13 cellular contexts compared by ENCODE assay signal in the genomic region with DNA sequence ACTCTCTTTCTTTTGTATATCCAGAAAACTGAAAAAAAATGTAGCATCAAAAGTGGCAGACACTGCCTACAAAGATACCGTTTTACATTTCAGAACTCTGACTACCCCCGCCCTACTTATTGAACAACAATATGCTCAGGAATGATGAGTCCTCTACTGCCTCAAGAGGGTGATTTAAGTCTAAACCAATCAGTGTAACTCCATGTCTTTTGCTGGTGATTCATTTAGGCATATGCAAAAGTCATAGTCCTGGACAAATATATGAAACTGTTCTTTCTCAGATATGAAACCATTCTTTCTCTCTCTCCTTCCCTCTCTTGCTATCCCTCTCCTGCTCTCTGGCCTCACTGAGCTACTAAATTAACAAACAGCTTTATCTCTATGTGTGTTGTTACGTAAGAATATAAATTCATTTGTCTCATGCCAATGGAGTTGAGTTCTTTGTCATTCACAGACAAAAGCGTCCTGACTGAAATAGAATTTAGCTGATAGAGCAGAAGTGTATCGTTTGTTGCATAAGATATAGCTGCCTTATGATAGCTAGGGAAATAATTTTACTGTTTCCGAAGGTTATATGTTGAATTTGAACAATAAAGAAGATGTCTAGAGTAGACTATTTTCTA.
DNase-seq lines count a peak whose midpoint lies in the region; ATAC-seq and TF ChIP-seq lines count a peak whose summit lies in the region.
"Had no signal": no experiment of that assay in that cellular context is flagged by ENCODE, and none has a peak within 500 bp of the region (broad histone marks: within the 10 kb centered on the region; RNA-seq: fewer than 3 reads in every experiment).

No MANE protein-coding gene starts in this region.

- H3K27me3 ChIP-seq in mammary epithelial cell (ENCODE audit: insufficient read depth, low read length) (no peaks in the 10 kb centered on the region), mesenchymal stem cell (ENCODE audit: control insufficient read depth in 1 of 2, insufficient read depth in 1 of 2, low read length in 2 of 2) (no peaks in the 10 kb centered on the region)
- H3K27me3 ChIP-seq: Peyer's patch, vagina had no signal

- intact Hi-C loops in mammary epithelial cell (cut with micrococcal nuclease): loop anchor here (10.0 kb wide), 1 partner anchor 160 kb away; no protein-coding TSS in a partner anchor

- TF ChIP-seq CTCF in mammary epithelial cell (conservative IDR thresholded peaks at IDR 0.05 in 1 of 2, IDR thresholded peaks at IDR 0.05 in 1 of 2; ENCODE audit: extremely low read depth in 1 of 2, insufficient read depth in 1 of 2, low read depth in 1 of 2, low read length in 2 of 2): peak; percentile 13 to 20

- dilution Hi-C loops in mammary epithelial cell (cut with HindIII; ENCODE audit: low sequenced_read_pairs): no loop called here

- DNase-seq in ELR (ENCODE audit: low read depth) (peak; percentile 73), HT1080 (ENCODE audit: low read depth) (peak; percentile 37), mammary epithelial cell (peak; percentile 59), mesenchymal stem cell (peak; percentile 23), NCI-H1694 treated with DMSO at 0.1 percent for 48 hours (lab: John Stamatoyannopoulos, UW) (no peak), DMS53 (lab: John Stamatoyannopoulos, UW) (no peak)
- DNase-seq: activated CD8-positive, alpha-beta memory T cell treated with anti-CD3 and anti-CD28 coated beads, Interleukin-2, amount 50 U/mL, for 4 hours; NCI-H187 treated with DMSO at 0.1 percent for 48 hours; NCI-H526 treated with DMSO at 0.1 percent for 48 hours; Peyer's patch had no signal

- no peaks in the 10 kb centered on the region for H3K36me3 ChIP-seq in mammary epithelial cell (ENCODE audit: insufficient read depth, low read length)
- no peaks in the 10 kb centered on the region for H3K36me3 ChIP-seq in mesenchymal stem cell (ENCODE audit: control insufficient read depth in 1 of 2, insufficient read depth in 2 of 2, low read depth in 1 of 2, low read length in 2 of 2)
- H3K36me3 ChIP-seq: Peyer's patch, vagina had no signal

- in situ Hi-C loops in mammary epithelial cell (cut with MboI; ENCODE audit: low sequenced_read_pairs in 2 of 2): loop anchor here in 1 of 2 donors (25.0 kb wide), 1 partner anchor 353 kb away; no protein-coding TSS in a partner anchor

- H3K4me2 ChIP-seq in mammary epithelial cell (ENCODE audit: insufficient read depth, low read depth, low read length) (peak overlapping the region; percentile 6), mesenchymal stem cell (ENCODE audit: low read length, poor library complexity, severe bottlenecking) (no peak overlapping the region)

- no peak overlapping the region for H4K8ac ChIP-seq in mesenchymal stem cell (ENCODE audit: low read length)

- ATAC-seq in HG03378 (IDR thresholded peaks at IDR 0.05; ENCODE audit: unreplicated experiment): no peak

- no peaks in the 10 kb centered on the region for H3K79me2 ChIP-seq in mammary epithelial cell (ENCODE audit: insufficient read depth, low read length)
- H3K79me2 ChIP-seq: parathyroid adenoma had no signal

- H3K27ac ChIP-seq in mammary epithelial cell (ENCODE audit: insufficient read depth, low read depth, low read length): peak overlapping the region; percentile 84
- no peak overlapping the region for H3K27ac ChIP-seq in mesenchymal stem cell (ENCODE audit: low read length, poor library complexity, severe bottlenecking)
- H3K27ac ChIP-seq: parathyroid adenoma, Peyer's patch, vagina had no signal

- H2AFZ ChIP-seq in mammary epithelial cell (ENCODE audit: low read depth, low read length) (no peak overlapping the region), mesenchymal stem cell (ENCODE audit: low read depth, low read length) (no peak overlapping the region)
- H2AFZ ChIP-seq: parathyroid adenoma had no signal

- CTCF ChIA-PET in mammary epithelial cell (lab: Charles Lee; ENCODE audit: low non-redundant PET): no interaction called here

- no peak overlapping the region for H3K14ac ChIP-seq in mesenchymal stem cell (ENCODE audit: low read length in 2 of 2)

- H3K79me1 ChIP-seq in mesenchymal stem cell (replicated peaks; ENCODE audit: low read length, poor library complexity, severe bottlenecking): no peaks in the 10 kb centered on the region

- H2BK15ac ChIP-seq in mesenchymal stem cell (ENCODE audit: low read depth, poor library complexity, severe bottlenecking): no peak overlapping the region

- no TSS peak for BruUV-seq in mammary epithelial cell (replicated peaks; lab: Mats Ljungman, UMichigan)

- peaks cover 40% of the 10 kb centered on the region for H3K4me1 ChIP-seq in mammary epithelial cell (ENCODE audit: insufficient read depth, low read length)
- no peaks in the 10 kb centered on the region for H3K4me1 ChIP-seq in mesenchymal stem cell (ENCODE audit: control insufficient read depth, insufficient read depth, low read depth, low read length)
- H3K4me1 ChIP-seq: parathyroid adenoma, Peyer's patch, vagina had no signal

- H2AK5ac ChIP-seq in mesenchymal stem cell (ENCODE audit: low read length, severe bottlenecking): no peak overlapping the region

- H3K4me3 ChIP-seq in mammary epithelial cell (replicated peaks in 1 of 3; ENCODE audit: insufficient read depth in 1 of 3, low read depth in 2 of 3, low read length in 3 of 3): no peak overlapping the region
- H3K4me3 ChIP-seq in mesenchymal stem cell (ENCODE audit: insufficient read depth in 1 of 2, low read depth in 1 of 2, low read length in 2 of 2): no peak overlapping the region
- H3K4me3 ChIP-seq: Peyer's patch, vagina had no signal

- 88% methylated on average over 6 of the region's 6 CpGs for WGBS in mammary epithelial cell (ENCODE audit: low coverage, missing lambda C conversion rate)
- 70% methylated on average over 4 of the region's 6 CpGs for WGBS in mesenchymal stem cell

- H3K18ac ChIP-seq in mesenchymal stem cell (ENCODE audit: low read depth in 1 of 2, low read length in 2 of 2): no peak overlapping the region

- no peak overlapping the region for H2BK12ac ChIP-seq in mesenchymal stem cell (ENCODE audit: low read length in 2 of 2)

- H4K20me1 ChIP-seq in mammary epithelial cell (ENCODE audit: insufficient read depth, low read length): no peaks in the 10 kb centered on the region

- H3K23ac ChIP-seq in mesenchymal stem cell (ENCODE audit: low read length in 2 of 2): no peak overlapping the region

- H4K91ac ChIP-seq in mesenchymal stem cell (ENCODE audit: low read length): no peak overlapping the region

- no peak overlapping the region for H3K9ac ChIP-seq in mammary epithelial cell (ENCODE audit: insufficient read depth, low read length)
- H3K9ac ChIP-seq in mesenchymal stem cell (ENCODE audit: low read length): peak overlapping the region; percentile 23
- H3K9ac ChIP-seq: parathyroid adenoma had no signal

- no peak overlapping the region for H3K4ac ChIP-seq in mesenchymal stem cell (ENCODE audit: low read depth in 1 of 2, low read length in 2 of 2)

- H2BK120ac ChIP-seq in mesenchymal stem cell (ENCODE audit: low read depth, low read length): no peak overlapping the region

- no peak overlapping the region for H2BK5ac ChIP-seq in mesenchymal stem cell (ENCODE audit: low read depth, low read length, poor library complexity, severe bottlenecking)

- no peaks in the 10 kb centered on the region for H3K9me3 ChIP-seq in mammary epithelial cell (replicated peaks; ENCODE audit: insufficient read depth, low read length)
- peaks cover 4% of the 10 kb centered on the region for H3K9me3 ChIP-seq in mesenchymal stem cell (ENCODE audit: control insufficient read depth, low read length)
- H3K9me3 ChIP-seq: Peyer's patch, vagina had no signal

Comparison
In these comparisons a context has a peak if more than half of its experiments do, and no peak if none do; other contexts are left out.
1. DNase-seq: peak in ELR (single experiment), HT1080 (single experiment), mammary epithelial cell (single experiment) and mesenchymal stem cell (single experiment); none in NCI-H1694 treated with DMSO at 0.1 percent for 48 hours (single experiment) and DMS53 (single experiment).